Comparison of ENCODE assay signal across 28 cellular contexts in the genomic region with DNA sequence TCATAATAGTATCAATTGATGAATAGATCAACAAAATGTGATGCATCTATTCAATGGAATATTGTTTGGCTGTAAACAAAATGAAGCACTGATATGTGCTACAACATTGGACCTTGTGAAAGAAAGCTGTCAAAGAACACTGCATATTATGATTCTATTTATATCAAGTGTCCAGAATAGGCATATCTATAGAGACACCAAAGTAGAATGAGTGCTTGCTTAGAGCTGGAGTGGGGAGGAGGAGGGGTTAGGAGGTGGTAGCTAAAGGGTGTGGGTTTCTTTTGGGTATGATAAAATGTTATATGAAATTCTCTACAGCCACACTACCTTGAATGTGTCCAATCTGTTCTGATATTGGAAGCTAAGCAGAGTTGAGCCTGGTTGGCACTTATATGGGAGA. TPM values are rescaled to one million over a fixed set of nuclear protein-coding genes. Genes with fewer than 3 reads are reported as not detected.
A peak's percentile ranks its signal among the peaks of the same experiment; 100 is the strongest.
DNase-seq lines count a peak whose midpoint lies in the region; ATAC-seq, FAIRE-seq and TF ChIP-seq lines count a peak whose summit lies in the region.
"Had no signal": no experiment of that assay in that cellular context is flagged by ENCODE, and none has a peak within 500 bp of the region (broad histone marks: within the 10 kb centered on the region; RNA-seq: fewer than 3 reads in every experiment).

No MANE protein-coding gene starts in this region.

- TF ChIP-seq RAD21 in HepG2 (CRISPR knock-in tag; IDR thresholded peaks at IDR 0.05): no peak

- H2AFZ ChIP-seq in OCI-LY7 (ENCODE audit: low read length) (no peak overlapping the region), HepG2 (ENCODE audit: low read length) (no peak overlapping the region)
- H2AFZ ChIP-seq: parathyroid adenoma had no signal

- no peaks in the 10 kb centered on the region for H4K20me1 ChIP-seq in OCI-LY7 (ENCODE audit: insufficient read depth, low read length)
- H4K20me1 ChIP-seq in HepG2 (ENCODE audit: insufficient read depth, low read length): no peaks in the 10 kb centered on the region

- TF ChIP-seq POLR2A in spleen (IDR thresholded peaks at IDR 0.05) (no peak), HepG2 (IDR thresholded peaks at IDR 0.05; ENCODE audit: insufficient read depth in 1 of 2, low read depth in 2 of 2, low read length in 2 of 2) (no peak)

- H3K27me3 ChIP-seq in left ventricle myocardium inferior (ENCODE audit: low read depth) (no peaks in the 10 kb centered on the region), spleen (replicated peaks in 1 of 7) (no peaks in the 10 kb centered on the region), HepG2 (ENCODE audit: control insufficient read depth in 1 of 2, insufficient read depth in 2 of 2, low read length in 2 of 2) (no peaks in the 10 kb centered on the region)
- H3K27me3 ChIP-seq: ascending aorta, BE2C, dorsolateral prefrontal cortex, upper lobe of left lung had no signal

- DNase-seq in activated CD4-positive, alpha-beta T cell treated with anti-CD3 and anti-CD28 coated beads, Interleukin-2, amount 10 ng/mL, durations not matched to agents 7 days and 5 days: no peak
- no peak for DNase-seq in activated CD4-positive, alpha-beta T cell treated with anti-CD3 and anti-CD28 coated beads for 48 hours
- DNase-seq in OCI-LY7 (ENCODE audit: low spot score) (no peak), left ventricle myocardium inferior (no peak), spleen (no peak), GM19238 (ENCODE audit: insufficient read length, low spot score) (no peak), HepG2 (ENCODE audit: low spot score) (no peak)
- no peak for DNase-seq in activated T-helper 2 cell treated with anti-CD3 and anti-CD28 coated beads, Interferon-gamma antibody, Interleukin-2, Interleukin-4, amounts not matched to agents 10 μg/mL and 5 μg/mL and 100 μg/mL, durations not matched to agents 14 hours and 24 hours and 36 hours (ENCODE audit: low spot score)
- DNase-seq: BE2C; central memory CD4-positive, alpha-beta T cell; dorsolateral prefrontal cortex; H7; left colon; mesendoderm; NCI-H1048; NCI-H187 treated with DMSO at 0.1 percent for 48 hours; NCI-H526 treated with DMSO at 0.1 percent for 48 hours; stimulated activated CD4-positive, alpha-beta T cell treated with anti-CD3 and anti-CD28 coated beads, Interleukin-15, amount 100 ng/mL, for 24 hours; upper lobe of left lung had no signal

- ATAC-seq in HepG2: no peak
- ATAC-seq: activated naive CD4-positive, alpha-beta T cell treated with anti-CD3 and anti-CD28 coated beads, Interleukin-2, amount 50 U/mL, for 72 hours; sciatic nerve; SK-N-SH treated with all-trans-retinoic acid at 6 μM for 48 hours had no signal

- H3K4me1 Mint-ChIP-seq in activated CD4-positive, alpha-beta T cell treated with anti-CD3 and anti-CD28 coated beads, Interleukin-2, amount 10 ng/mL, durations not matched to agents 7 days and 5 days: peaks cover 73% of the 10 kb centered on the region
- H3K4me1 Mint-ChIP-seq in activated T-helper 2 cell treated with anti-CD3 and anti-CD28 coated beads, Interferon-gamma antibody, Interleukin-2, Interleukin-4, amounts not matched to agents 10 μg/mL and 5 μg/mL and 100 μg/mL, durations not matched to agents 14 hours and 24 hours and 36 hours (ENCODE audit: low read depth): peaks cover 41% of the 10 kb centered on the region

- H3K4me2 ChIP-seq in OCI-LY7 (ENCODE audit: low read length): no peak overlapping the region
- no peak overlapping the region for H3K4me2 ChIP-seq in HepG2 (ENCODE audit: low read depth, low read length)

- H3K4me3 Mint-ChIP-seq in activated CD4-positive, alpha-beta T cell treated with anti-CD3 and anti-CD28 coated beads, Interleukin-2, amount 10 ng/mL, durations not matched to agents 7 days and 5 days: no peak overlapping the region
- no peak overlapping the region for H3K4me3 Mint-ChIP-seq in activated T-helper 2 cell treated with anti-CD3 and anti-CD28 coated beads, Interferon-gamma antibody, Interleukin-2, Interleukin-4, amounts not matched to agents 10 μg/mL and 5 μg/mL and 100 μg/mL, durations not matched to agents 14 hours and 24 hours and 36 hours (ENCODE audit: low read depth)
- H3K4me3 Mint-ChIP-seq: nephron; T-helper 2 cell treated with Interferon-gamma antibody and Interleukin-4, amounts not matched to agents 5 μg/mL and 100 μg/mL, for 36 hours had no signal

- peaks cover 35% of the 10 kb centered on the region for H3K36me3 Mint-ChIP-seq in activated CD4-positive, alpha-beta T cell treated with anti-CD3 and anti-CD28 coated beads, Interleukin-2, amount 10 ng/mL, durations not matched to agents 7 days and 5 days (ENCODE audit: low read depth)
- H3K36me3 Mint-ChIP-seq in activated T-helper 2 cell treated with anti-CD3 and anti-CD28 coated beads, Interferon-gamma antibody, Interleukin-2, Interleukin-4, amounts not matched to agents 10 μg/mL and 5 μg/mL and 100 μg/mL, durations not matched to agents 14 hours and 24 hours and 36 hours (ENCODE audit: low read depth): peaks cover 5% of the 10 kb centered on the region

- H3K9me3 Mint-ChIP-seq in activated CD4-positive, alpha-beta T cell treated with anti-CD3 and anti-CD28 coated beads, Interleukin-2, amount 10 ng/mL, durations not matched to agents 7 days and 5 days: peaks cover 28% of the 10 kb centered on the region
- peaks cover 22% of the 10 kb centered on the region for H3K9me3 Mint-ChIP-seq in activated T-helper 2 cell treated with anti-CD3 and anti-CD28 coated beads, Interferon-gamma antibody, Interleukin-2, Interleukin-4, amounts not matched to agents 10 μg/mL and 5 μg/mL and 100 μg/mL, durations not matched to agents 14 hours and 24 hours and 36 hours

- no peak overlapping the region for H3K9ac ChIP-seq in HepG2 (ENCODE audit: insufficient read depth, low read depth, low read length)
- H3K9ac ChIP-seq: parathyroid adenoma had no signal

- no peak for FAIRE-seq in HepG2 (lab: Jason Lieb, UNC)
- FAIRE-seq: A204.1 had no signal

- no peaks in the 10 kb centered on the region for H3K27me3 Mint-ChIP-seq in activated CD4-positive, alpha-beta T cell treated with anti-CD3 and anti-CD28 coated beads, Interleukin-2, amount 10 ng/mL, durations not matched to agents 7 days and 5 days
- peaks cover 28% of the 10 kb centered on the region for H3K27me3 Mint-ChIP-seq in activated T-helper 2 cell treated with anti-CD3 and anti-CD28 coated beads, Interferon-gamma antibody, Interleukin-2, Interleukin-4, amounts not matched to agents 10 μg/mL and 5 μg/mL and 100 μg/mL, durations not matched to agents 14 hours and 24 hours and 36 hours (ENCODE audit: low read depth)

- H3K4me1 ChIP-seq in OCI-LY7 (ENCODE audit: insufficient read depth, low read length, poor library complexity, severe bottlenecking): peaks cover 52% of the 10 kb centered on the region
- H3K4me1 ChIP-seq in left ventricle myocardium inferior: peaks cover 78% of the 10 kb centered on the region
- peaks cover 17 to 97% (median 65%) of the 10 kb centered on the region in 6 donors for H3K4me1 ChIP-seq in spleen
- peaks cover 20% of the 10 kb centered on the region for H3K4me1 ChIP-seq in HepG2 (ENCODE audit: insufficient read depth, low read length)

- TF ChIP-seq EP300 in HepG2 (IDR thresholded peaks at IDR 0.05; ENCODE audit: low read depth in 2 of 2, low read length in 2 of 2) (no peak), HepG2 (CRISPR knock-in tag; IDR thresholded peaks at IDR 0.05; ENCODE audit: borderline replicate concordance) (no peak)

- H3K9me3 ChIP-seq in OCI-LY7 (ENCODE audit: low read length) (peaks cover 27% of the 10 kb centered on the region), left ventricle myocardium inferior (replicated peaks) (peaks cover 13% of the 10 kb centered on the region), spleen (peaks cover 0 to 15% (median 8%) of the 10 kb centered on the region in 8 donors), HepG2 (ENCODE audit: low read length) (peaks cover 16% of the 10 kb centered on the region; the same call in 1 of the 2 replicates)
- H3K9me3 ChIP-seq: BE2C, upper lobe of left lung had no signal

- BruUV-seq in OCI-LY7 (replicated peaks; lab: Mats Ljungman, UMichigan) (no TSS peak), HepG2 (replicated peaks; lab: Mats Ljungman, UMichigan) (no TSS peak)

- in situ Hi-C loops in HepG2 (cut with HindIII; ENCODE audit: extremely low pct_ligation_motif_present, low pct_unique_long_range_greater_than_20kb): no loop called here

- H3K9me2 ChIP-seq in OCI-LY7 (ENCODE audit: insufficient read depth, low read length): no peaks in the 10 kb centered on the region

- no peak overlapping the region for H3K4me3 ChIP-seq in OCI-LY7 (ENCODE audit: low read depth, low read length, poor library complexity, severe bottlenecking)
- no peak overlapping the region for H3K4me3 ChIP-seq in left ventricle myocardium inferior
- no peak overlapping the region for H3K4me3 ChIP-seq in spleen
- H3K4me3 ChIP-seq in HepG2 (replicated peaks in 1 of 3; ENCODE audit: insufficient read depth in 1 of 3, low read depth in 2 of 3, low read length in 3 of 3): no peak overlapping the region
- H3K4me3 ChIP-seq: ascending aorta, dorsolateral prefrontal cortex, upper lobe of left lung had no signal

- intact Hi-C loops in OCI-LY7 (cut with micrococcal nuclease; ENCODE audit: unreplicated experiment) (no loop called here), left ventricle myocardium inferior (cut with micrococcal nuclease) (no loop called here), spleen (cut with DNase I; ENCODE audit: low total_unique reads) (no loop called here), HepG2 (cut with micrococcal nuclease; ENCODE audit: unreplicated experiment) (no loop called here)
- intact Hi-C loops in activated T-helper 2 cell treated with anti-CD3 and anti-CD28 coated beads, Interferon-gamma antibody, Interleukin-2, Interleukin-4, amounts not matched to agents 10 μg/mL and 5 μg/mL and 100 μg/mL, durations not matched to agents 14 hours and 24 hours and 36 hours (cut with micrococcal nuclease): no loop called here

- POLR2A ChIA-PET in activated CD4-positive, alpha-beta T cell treated with anti-CD3 and anti-CD28 coated beads, Interleukin-2, amount 10 ng/mL, durations not matched to agents 7 days and 5 days (lab: Charles Lee): no interaction called here
- POLR2A ChIA-PET in OCI-LY7 (lab: Charles Lee) (interaction anchor here (0.7 to 1.5 kb wide), 6 partner anchors 10 to 112 kb away, joined by 3 to 7 read pairs (median 5); no protein-coding TSS in a partner anchor), HepG2 (lab: Yijun Ruan, JAX) (no interaction called here)

- H3K27ac ChIP-seq in OCI-LY7 (ENCODE audit: low read depth, low read length, poor library complexity, severe bottlenecking): peak overlapping the region; percentile 95
- H3K27ac ChIP-seq in left ventricle myocardium inferior (replicated peaks): peak overlapping the region; percentile 19
- peak overlapping the region in 7 of 8 donors; percentile 39 to 88 (median 78) for H3K27ac ChIP-seq in spleen
- no peak overlapping the region for H3K27ac ChIP-seq in HepG2 (ENCODE audit: extremely low read length, insufficient read depth, low read length)
- H3K27ac ChIP-seq: ascending aorta, dorsolateral prefrontal cortex, parathyroid adenoma, RWPE1 had no signal

- peak overlapping the region; percentile 51 for H3K27ac Mint-ChIP-seq in activated CD4-positive, alpha-beta T cell treated with anti-CD3 and anti-CD28 coated beads, Interleukin-2, amount 10 ng/mL, durations not matched to agents 7 days and 5 days
- H3K27ac Mint-ChIP-seq in activated T-helper 2 cell treated with anti-CD3 and anti-CD28 coated beads, Interferon-gamma antibody, Interleukin-2, Interleukin-4, amounts not matched to agents 10 μg/mL and 5 μg/mL and 100 μg/mL, durations not matched to agents 14 hours and 24 hours and 36 hours: no peak overlapping the region
- H3K27ac Mint-ChIP-seq: activated naive CD4-positive, alpha-beta T cell treated with anti-CD3 and anti-CD28 coated beads, Interleukin-2, amount 50 U/mL, for 72 hours; nephron; T-helper 2 cell treated with Interferon-gamma antibody and Interleukin-4, amounts not matched to agents 5 μg/mL and 100 μg/mL, for 36 hours had no signal

- TF ChIP-seq CTCF in OCI-LY7 (conservative IDR thresholded peaks at IDR 0.05; ENCODE audit: low read length) (no peak), left ventricle myocardium inferior (IDR thresholded peaks at IDR 0.05; ENCODE audit: borderline replicate concordance) (no peak), spleen (IDR thresholded peaks at IDR 0.05 in 8 of 11, conservative IDR thresholded peaks at IDR 0.05 in 3 of 11) (no peak), HepG2 (CRISPR knock-in tag; IDR thresholded peaks at IDR 0.05) (no peak)

- H3K36me3 ChIP-seq in OCI-LY7 (ENCODE audit: insufficient read depth, low read length) (peaks cover 30% of the 10 kb centered on the region), left ventricle myocardium inferior (no peaks in the 10 kb centered on the region), spleen (no peaks in the 10 kb centered on the region), HepG2 (replicated peaks in 1 of 2; ENCODE audit: control insufficient read depth in 1 of 2, insufficient read depth in 2 of 2, low read length in 2 of 2) (no peaks in the 10 kb centered on the region)
- H3K36me3 ChIP-seq: ascending aorta, BE2C, upper lobe of left lung had no signal

- peaks cover 67% of the 10 kb centered on the region; the same call in 1 of the 2 replicates for H3K79me2 ChIP-seq in OCI-LY7 (ENCODE audit: insufficient read depth, low read depth, low read length)
- peaks cover 19% of the 10 kb centered on the region for H3K79me2 ChIP-seq in HepG2 (ENCODE audit: insufficient read depth, low read length)

- CTCF ChIA-PET in activated CD4-positive, alpha-beta T cell treated with anti-CD3 and anti-CD28 coated beads, Interleukin-2, amount 10 ng/mL, durations not matched to agents 7 days and 5 days (lab: Charles Lee): interaction anchor here (1.0 to 1.4 kb wide), 3 partner anchors 8 to 111 kb away, joined by 3 to 7 read pairs (median 4); no protein-coding TSS in a partner anchor
- CTCF ChIA-PET in OCI-LY7 (lab: Charles Lee; ENCODE audit: unreplicated experiment) (interaction anchor here (1.4 kb wide), 1 partner anchor 181 kb away, joined by 3 read pairs; no protein-coding TSS in a partner anchor), HepG2 (lab: Yijun Ruan, JAX; ENCODE audit: low intra/inter-chr PET ratio, low total read pairs) (interaction anchor here (1.2 kb wide), 1 partner anchor 113 kb away, joined by 4 read pairs; no protein-coding TSS in a partner anchor)

RNA-seq across cellular contexts. Expression of a gene that starts 23.0 kb away (rescaled TPM):
- total RNA-seq in activated CD4-positive, alpha-beta T cell treated with anti-CD3 and anti-CD28 coated beads, Interleukin-2, amount 10 ng/mL, durations not matched to agents 7 days and 5 days: 10 to 100 TPM; 48.2 to 56.7 TPM
- 39.1 and 60.8 TPM in 2 replicates for total RNA-seq in OCI-LY7 (2014; rRNA removed; shearing (Covaris generic))
- total RNA-seq in OCI-LY7 (2022) (58.4 and 68.0 TPM in 2 replicates), left ventricle myocardium inferior (98.7 TPM), spleen (100 to 1,000 TPM in 4 of 7 donors, 10 to 100 TPM in 3; 81.0 to 110 (median 101) TPM), HepG2 (2016; rRNA removed; fragmentation: Illumina TruSeq; extraction: Trizol) (41.6 and 60.2 TPM in 2 replicates)
- polyA plus RNA-seq in spleen (10 to 100 TPM; 11.2 to 17.5 (median 14.4) TPM), HepG2 (2011; rRNA removed) (30.0 and 33.1 TPM in 2 replicates)
- total RNA-seq in HepG2 (2016; cell fraction: cytosol; rRNA removed; fragmentation: Illumina TruSeq; extraction: Trizol; ENCODE audit: low read depth): 135 and 162 TPM in 2 replicates
- 38.9 and 57.0 TPM in 2 replicates for total RNA-seq in HepG2 (2016; cell fraction: insoluble cytoplasmic fraction; rRNA removed; fragmentation: Illumina TruSeq; extraction: Trizol)
- 47.6 and 51.1 TPM in 2 replicates for total RNA-seq in HepG2 (2016; cell fraction: membrane; rRNA removed; fragmentation: Illumina TruSeq; extraction: Trizol)
- 89.0 and 90.8 TPM in 2 replicates for total RNA-seq in HepG2 (2016; cell fraction: nucleus; rRNA removed; fragmentation: Illumina TruSeq; extraction: Trizol)
- 25.6 and 26.2 TPM in 2 replicates for polyA plus RNA-seq in HepG2 (2011; cell fraction: cytosol; rRNA removed)
- polyA plus RNA-seq in HepG2 (2011; cell fraction: nucleus; rRNA removed): 49.6 and 62.0 TPM in 2 replicates
- 27.4 and 34.9 TPM in 2 replicates for polyA plus RNA-seq in HepG2 (2012)
- polyA plus RNA-seq in HepG2 (2016; cell fraction: cytosol; fragmentation: Illumina TruSeq; extraction: Trizol; ENCODE audit: low read depth): 2.3 and 2.7 TPM in 2 replicates
- 23.2 and 26.4 TPM in 2 replicates for polyA plus RNA-seq in HepG2 (2016; cell fraction: insoluble cytoplasmic fraction; fragmentation: Illumina TruSeq; extraction: Trizol; ENCODE audit: low read depth)
- polyA plus RNA-seq in HepG2 (2016; cell fraction: membrane; fragmentation: Illumina TruSeq; extraction: Trizol; ENCODE audit: low read depth): 6.2 and 7.2 TPM in 2 replicates
- 54.2 and 59.9 TPM in 2 replicates for polyA plus RNA-seq in HepG2 (2016; cell fraction: nucleus; fragmentation: Illumina TruSeq; extraction: Trizol; ENCODE audit: insufficient read depth, low read depth)
- 26.7 and 71.2 TPM in 2 replicates for polyA minus RNA-seq in HepG2 (2011; rRNA and poly(A)+ RNA removed; ENCODE audit: low replicate concordance)
- polyA minus RNA-seq in HepG2 (2011; cell fraction: cytosol; rRNA and poly(A)+ RNA removed): 46.1 and 49.4 TPM in 2 replicates
- polyA minus RNA-seq in HepG2 (2011; cell fraction: nucleus; rRNA and poly(A)+ RNA removed): 105 and 114 TPM in 2 replicates
- total RNA-seq in activated T-helper 2 cell treated with anti-CD3 and anti-CD28 coated beads, Interferon-gamma antibody, Interleukin-2, Interleukin-4, amounts not matched to agents 10 μg/mL and 5 μg/mL and 100 μg/mL, durations not matched to agents 14 hours and 24 hours and 36 hours: 14.0 and 14.1 TPM in 2 replicates
